8 cellular contexts compared by ENCODE assay signal in the genomic region with DNA sequence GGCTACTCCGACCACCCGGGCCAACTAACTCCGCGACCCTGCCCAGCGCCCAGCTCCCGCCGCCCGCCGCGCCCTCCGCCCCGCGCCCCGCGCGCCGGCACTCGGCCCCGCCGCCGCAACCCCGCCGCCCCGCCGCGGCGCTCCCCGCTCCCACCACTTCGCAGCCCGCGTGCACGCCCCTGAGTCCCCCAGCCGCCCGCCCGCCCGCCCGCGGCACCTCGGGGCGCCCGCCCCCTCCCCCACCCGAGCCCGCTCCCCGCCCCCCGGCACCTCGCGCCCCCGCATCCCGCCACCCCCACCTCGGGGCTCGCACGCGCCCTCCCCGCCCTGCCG. TPM values are rescaled to one million over a fixed set of nuclear protein-coding genes. Genes with fewer than 3 reads are reported as not detected.
DNase-seq lines count a peak whose midpoint lies in the region; ATAC-seq, FAIRE-seq and TF ChIP-seq lines count a peak whose summit lies in the region.

No MANE protein-coding gene starts in this region.

- ATAC-seq in HG02870 (IDR thresholded peaks at IDR 0.05; ENCODE audit: unreplicated experiment), result peak; percentile 10
- no peak for ATAC-seq in GM21529 (IDR thresholded peaks at IDR 0.05; ENCODE audit: unreplicated experiment)
- ATAC-seq in GM18870 (IDR thresholded peaks at IDR 0.05; ENCODE audit: unreplicated experiment), result no peak

- TF ChIP-seq CTCF in bronchial epithelial cell (IDR thresholded peaks at IDR 0.05; ENCODE audit: insufficient read depth, low read length, severe bottlenecking), result no peak

- H3K9ac ChIP-seq in mucosa of stomach (ENCODE audit: low read length), result peak overlapping the region; percentile 37

- H3K27me3 ChIP-seq in bronchial epithelial cell (ENCODE audit: control insufficient read depth, insufficient read depth, low read length), result no peaks in the 10 kb centered on the region
- H3K27me3 ChIP-seq in mucosa of stomach (ENCODE audit: control insufficient read depth, insufficient read depth, low read length), result no peaks in the 10 kb centered on the region

- peak overlapping the region; percentile 85 for H3K4me3 ChIP-seq in bronchial epithelial cell (ENCODE audit: low read depth, low read length)
- H3K4me3 ChIP-seq in mucosa of stomach (ENCODE audit: low read length), result no peak overlapping the region

- no peaks in the 10 kb centered on the region for H3K36me3 ChIP-seq in bronchial epithelial cell (ENCODE audit: control insufficient read depth, insufficient read depth, low read length)
- H3K36me3 ChIP-seq in mucosa of stomach (ENCODE audit: control insufficient read depth, insufficient read depth, low read length), result no peaks in the 10 kb centered on the region

- no peaks in the 10 kb centered on the region for H3K9me3 ChIP-seq in mucosa of stomach (ENCODE audit: control insufficient read depth, low read length)

- FAIRE-seq in bronchial epithelial cell (lab: Jason Lieb, UNC), result no peak

- DNase-seq in AG08396 (ENCODE audit: low spot score), result peak; percentile 48
- DNase-seq in bronchial epithelial cell (ENCODE audit: low read depth), result no peak
- no peak for DNase-seq in hypothalamus (lab: John Stamatoyannopoulos, UW)
- no peak for DNase-seq in T-helper 1 cell

- H3K4me1 ChIP-seq in mucosa of stomach (ENCODE audit: control insufficient read depth, insufficient read depth, low read length), result peaks cover 11% of the 10 kb centered on the region

RNA-seq across cellular contexts. Expression of a gene that starts 0.6 kb away (rescaled TPM):
- total RNA-seq in bronchial epithelial cell, result 1.0 and 1.1 TPM in 2 replicates
